17 cellular contexts compared by ENCODE assay signal in genomic region chr12:121932914-121933521, GRCh38.
"Had no signal": no experiment of that assay in that cellular context is flagged by ENCODE, and none has a peak within 500 bp of the region (broad histone marks: within the 10 kb centered on the region; RNA-seq: fewer than 3 reads in every experiment).

No MANE protein-coding gene starts in this region.

- ATAC-seq: activated CD4-positive, CD25-positive, alpha-beta regulatory T cell treated with anti-CD3 and anti-CD28 coated beads, Interleukin-2, amount 50 U/mL, for 24 hours; body of pancreas; right cardiac atrium had no signal

- H3K4me1 ChIP-seq: body of pancreas, prostate gland had no signal

- H3K27ac Mint-ChIP-seq: activated naive CD8-positive, alpha-beta T cell treated with anti-CD3 and anti-CD28 coated beads for 36 hours had no signal

- H3K27ac ChIP-seq: body of pancreas, coronary artery, foreskin keratinocyte, prostate gland, skin epidermis had no signal

- H3K36me3 ChIP-seq: prostate gland had no signal

- H3K4me3 Mint-ChIP-seq: activated naive CD8-positive, alpha-beta T cell treated with anti-CD3 and anti-CD28 coated beads for 36 hours; immature natural killer cell had no signal

- DNase-seq: activated CD4-positive, alpha-beta T cell treated with anti-CD3 and anti-CD28 coated beads, Interleukin-2, amount 50 U/mL, for 1 hour; activated CD8-positive, alpha-beta memory T cell treated with anti-CD3 and anti-CD28 coated beads for 24 hours; activated gamma-delta T cell treated with Interleukin-2 at 50 U/mL for 16 hours; activated naive CD8-positive, alpha-beta T cell treated with anti-CD3 and anti-CD28 coated beads for 36 hours; amygdala; body of pancreas; immature natural killer cell; midbrain; right cardiac atrium; stimulated activated CD4-positive, alpha-beta T cell treated with anti-CD3 and anti-CD28 coated beads, Interleukin-4, amount 100 ng/mL, for 24 hours; stimulated activated naive CD4-positive, alpha-beta T cell treated with Interleukin-2 at 50 U/mL for 16 hours; T-helper 9 cell had no signal

- H3K4me3 ChIP-seq: body of pancreas, coronary artery, prostate gland, skin epidermis had no signal

- H3K27me3 Mint-ChIP-seq: activated naive CD8-positive, alpha-beta T cell treated with anti-CD3 and anti-CD28 coated beads for 36 hours had no signal

- H3K27me3 ChIP-seq: body of pancreas, foreskin keratinocyte had no signal

- H3K9me3 ChIP-seq: body of pancreas, prostate gland had no signal
